17 cellular contexts compared by ENCODE assay signal in the genomic region with DNA sequence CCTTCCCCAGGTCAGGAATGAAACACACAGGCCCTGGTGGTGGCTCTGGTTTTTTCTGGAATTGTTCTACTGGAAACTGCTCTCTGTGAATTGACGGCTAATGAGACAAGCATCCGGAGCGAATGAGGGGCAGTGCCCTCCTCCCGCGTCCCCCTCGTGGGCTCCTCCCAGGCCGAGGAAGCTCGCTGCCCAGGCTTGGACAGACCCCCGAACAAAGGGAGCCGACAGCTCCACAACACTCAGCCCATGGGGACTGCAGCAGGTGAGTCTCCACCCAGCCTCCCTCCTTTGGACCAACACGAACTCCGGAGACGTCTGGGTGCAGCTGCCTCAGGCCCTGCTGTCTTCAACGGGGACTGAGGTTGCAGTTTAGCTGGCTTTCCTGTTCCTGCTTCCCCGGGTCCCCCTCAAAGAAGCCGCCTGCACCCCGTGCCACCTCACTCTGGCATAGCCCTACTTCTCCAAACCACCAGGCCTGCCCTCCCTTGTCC. TPM values are rescaled to one million over a fixed set of nuclear protein-coding genes. Genes with fewer than 3 reads are reported as not detected.
DNase-seq lines count a peak whose midpoint lies in the region; ATAC-seq, FAIRE-seq and TF ChIP-seq lines count a peak whose summit lies in the region.
"Had no signal": no experiment of that assay in that cellular context is flagged by ENCODE, and none has a peak within 500 bp of the region (broad histone marks: within the 10 kb centered on the region; RNA-seq: fewer than 3 reads in every experiment).

No MANE protein-coding gene starts in this region.

- H3K79me2 ChIP-seq in parathyroid adenoma = no peaks in the 10 kb centered on the region
- H3K79me2 ChIP-seq in SK-N-SH (ENCODE audit: insufficient read depth) = no peaks in the 10 kb centered on the region

- H4K20me1 ChIP-seq in SK-N-SH (ENCODE audit: insufficient read depth) = no peaks in the 10 kb centered on the region

- peak overlapping the region; percentile 83 to 91 for H3K27ac ChIP-seq in liver (ENCODE audit: low read depth in 1 of 2, low read length in 2 of 2)
- H3K27ac ChIP-seq in parathyroid adenoma = no peak overlapping the region
- no peak overlapping the region for H3K27ac ChIP-seq in SK-N-SH (ENCODE audit: low read depth in 2 of 2, low read length in 1 of 2)
- H3K27ac ChIP-seq in kidney (ENCODE audit: low read depth in 2 of 2, low read length in 2 of 2) = no peak overlapping the region

- H3K36me3 ChIP-seq in liver (ENCODE audit: control insufficient read depth in 4 of 4, insufficient read depth in 3 of 4, low read depth in 1 of 4, low read length in 3 of 4) (no peaks in the 10 kb centered on the region), parathyroid adenoma (ENCODE audit: control insufficient read depth, insufficient read depth, low read length) (no peaks in the 10 kb centered on the region), SK-N-SH (replicated peaks in 1 of 2; ENCODE audit: control insufficient read depth in 1 of 2, insufficient read depth in 2 of 2, low read length in 1 of 2) (no peaks in the 10 kb centered on the region), kidney (ENCODE audit: control insufficient read depth in 1 of 2, insufficient read depth in 2 of 2, low read length in 2 of 2) (no peaks in the 10 kb centered on the region)

- H3K4me3 ChIP-seq in liver (ENCODE audit: low read depth in 1 of 3, low read length in 3 of 3) (peak overlapping the region in 1 of 3 donors; percentile 73), parathyroid adenoma (ENCODE audit: low read depth, low read length) (no peak overlapping the region), SK-N-SH (ENCODE audit: low read depth in 2 of 2, low read length in 1 of 2) (no peak overlapping the region), kidney (ENCODE audit: low read length in 2 of 2) (peak overlapping the region in 1 of 2 donors; percentile 56)

- intact Hi-C loops in Calu3 (cut with micrococcal nuclease; ENCODE audit: unreplicated experiment) = no loop called here
- intact Hi-C loops in kidney (cut with DNase I) = no loop called here

- H3K9me2 ChIP-seq in SK-N-SH = no peaks in the 10 kb centered on the region

- peaks cover 6 to 57% (median 36%) of the 10 kb centered on the region in 4 donors for H3K4me1 ChIP-seq in liver (ENCODE audit: control insufficient read depth in 4 of 4, insufficient read depth in 4 of 4, low read length in 3 of 4)
- no peaks in the 10 kb centered on the region for H3K4me1 ChIP-seq in parathyroid adenoma
- peaks cover 0 to 26% of the 10 kb centered on the region in 2 experiments; a peak in 1 of 4 replicates for H3K4me1 ChIP-seq in SK-N-SH (ENCODE audit: control insufficient read depth in 1 of 2, insufficient read depth in 2 of 2, low read depth in 1 of 2, low read length in 1 of 2)
- peaks cover 16% of the 10 kb centered on the region in 2 donors for H3K4me1 ChIP-seq in kidney (ENCODE audit: control insufficient read depth in 1 of 2, insufficient read depth in 1 of 2, low read depth in 1 of 2, low read length in 2 of 2)

- H3K27me3 Mint-ChIP-seq in Calu3 (ENCODE audit: unreplicated experiment) (no peaks in the 10 kb centered on the region), T-helper 17 cell (peaks cover 86% of the 10 kb centered on the region)
- peaks cover 52 to 73% of the 10 kb centered on the region in 2 donors for H3K27me3 Mint-ChIP-seq in stimulated activated naive B cell treated with anti-CD40 and anti-IgM and Interleukin-4, amounts not matched to agents 10 μg/mL and 1 μg/mL and 100 μg/mL, for 72 hours

- H3K9ac ChIP-seq in liver (ENCODE audit: low read depth in 1 of 2, low read length in 2 of 2) = peak overlapping the region; percentile 32 to 59
- no peak overlapping the region for H3K9ac ChIP-seq in parathyroid adenoma
- no peak overlapping the region for H3K9ac ChIP-seq in SK-N-SH
- H3K9ac ChIP-seq in kidney (ENCODE audit: low read length in 2 of 2) = peak overlapping the region in 1 of 2 donors; percentile 42

- H3F3A ChIP-seq in SK-N-SH (replicated peaks; ENCODE audit: insufficient read depth) = no peaks in the 10 kb centered on the region

- H3K9me3 ChIP-seq in T-helper 17 cell (ENCODE audit: control insufficient read depth, low read length, poor library complexity, severe bottlenecking) = no peaks in the 10 kb centered on the region
- no peaks in the 10 kb centered on the region for H3K9me3 ChIP-seq in liver (ENCODE audit: control insufficient read depth in 4 of 4, low read length in 3 of 4)
- no peaks in the 10 kb centered on the region for H3K9me3 ChIP-seq in parathyroid adenoma (ENCODE audit: control insufficient read depth, low read length)
- no peaks in the 10 kb centered on the region for H3K9me3 ChIP-seq in SK-N-SH
- no peaks in the 10 kb centered on the region for H3K9me3 ChIP-seq in kidney (ENCODE audit: control insufficient read depth in 1 of 2, low read length in 2 of 2)

- TF ChIP-seq RAD21 in liver (IDR thresholded peaks at IDR 0.05) = no peak
- no peak for TF ChIP-seq RAD21 in SK-N-SH (IDR thresholded peaks at IDR 0.05; ENCODE audit: low read length)

- peaks cover 15% of the 10 kb centered on the region for H3K36me3 Mint-ChIP-seq in Calu3 (ENCODE audit: insufficient read depth, unreplicated experiment)
- peaks cover 6% of the 10 kb centered on the region for H3K36me3 Mint-ChIP-seq in T-helper 17 cell (ENCODE audit: low read depth)
- H3K36me3 Mint-ChIP-seq in stimulated activated naive B cell treated with anti-CD40 and anti-IgM and Interleukin-4, amounts not matched to agents 10 μg/mL and 1 μg/mL and 100 μg/mL, for 72 hours = no peaks in the 10 kb centered on the region
- H3K36me3 Mint-ChIP-seq: activated naive CD4-positive, alpha-beta T cell treated with anti-CD3 and anti-CD28 coated beads, Interleukin-2, amount 50 U/mL, for 24 hours; stimulated activated memory B cell treated with anti-CD40 and anti-IgM and Interleukin-4, amounts not matched to agents 10 μg/mL and 1 μg/mL and 100 μg/mL, for 72 hours had no signal

- H3K27me3 ChIP-seq in liver (ENCODE audit: control insufficient read depth in 4 of 4, insufficient read depth in 4 of 4, low read length in 3 of 4) (no peaks in the 10 kb centered on the region), parathyroid adenoma (ENCODE audit: control insufficient read depth, insufficient read depth, low read length) (no peaks in the 10 kb centered on the region), SK-N-SH (ENCODE audit: insufficient read depth) (no peaks in the 10 kb centered on the region; the same call in 1 of the 2 replicates)

- WGBS in liver = 75% methylated on average over 17 of the region's 17 CpGs
- 70% methylated on average over 16 of the region's 17 CpGs for WGBS in SK-N-SH (ENCODE audit: low lambda C conversion rate)

- ATAC-seq in T-helper 17 cell (no peak), GM19455 (IDR thresholded peaks at IDR 0.05; ENCODE audit: unreplicated experiment) (no peak)
- ATAC-seq in stimulated activated naive B cell treated with anti-CD40 and anti-IgM and Interleukin-4, amounts not matched to agents 10 μg/mL and 1 μg/mL and 100 μg/mL, for 72 hours (replicated peaks) = no peak
- ATAC-seq: stimulated activated memory B cell treated with anti-CD40 and anti-IgM and Interleukin-4, amounts not matched to agents 10 μg/mL and 1 μg/mL and 100 μg/mL, for 72 hours had no signal

- POLR2A ChIA-PET in SK-N-SH (lab: Yijun Ruan, JAX) = no interaction called here

- CTCF ChIA-PET in Calu3 (lab: Charles Lee) (interaction anchor here (0.6 kb wide), 1 partner anchor 246 kb away, joined by 11 read pairs; no protein-coding TSS in a partner anchor), SK-N-SH (lab: Yijun Ruan, JAX) (interaction anchor here (1.0 to 1.6 kb wide), 3 partner anchors 10 to 310 kb away, joined by 3 to 6 read pairs (median 3); no protein-coding TSS in a partner anchor)

- no peak for FAIRE-seq in kidney (lab: Jason Lieb, UNC)
- FAIRE-seq: colon, keratinocyte had no signal

- TF ChIP-seq EP300 in SK-N-SH (IDR thresholded peaks at IDR 0.05; ENCODE audit: borderline replicate concordance in 1 of 2, low read depth in 1 of 2, low read length in 1 of 2) = no peak

- H2AFZ ChIP-seq in parathyroid adenoma (peak overlapping the region; percentile 55), SK-N-SH (ENCODE audit: low read depth) (no peak overlapping the region)

- H3K9me3 Mint-ChIP-seq in Calu3 (ENCODE audit: low read depth, unreplicated experiment) = no peaks in the 10 kb centered on the region
- peaks cover 0 to 4% of the 10 kb centered on the region in 2 donors for H3K9me3 Mint-ChIP-seq in stimulated activated naive B cell treated with anti-CD40 and anti-IgM and Interleukin-4, amounts not matched to agents 10 μg/mL and 1 μg/mL and 100 μg/mL, for 72 hours
- H3K9me3 Mint-ChIP-seq: activated CD4-positive, alpha-beta memory T cell treated with anti-CD3 and anti-CD28 coated beads, Interleukin-2, amount 10 ng/mL, durations not matched to agents 7 days and 5 days; activated naive CD4-positive, alpha-beta T cell treated with anti-CD3 and anti-CD28 coated beads, Interleukin-2, amount 50 U/mL, for 24 hours; stimulated activated memory B cell treated with anti-CD40 and anti-IgM and Interleukin-4, amounts not matched to agents 10 μg/mL and 1 μg/mL and 100 μg/mL, for 72 hours; T-helper 1 cell treated with Interleukin-12 subunit alpha and Interleukin-12 subunit beta and Interleukin-4 antibody, amounts not matched to agents 30 μg/mL and 1 μg/mL, for 36 hours had no signal

- DNase-seq in Calu3 (no peak), T-helper 17 cell (no peak), SK-N-SH (no peak), kidney (no peak)
- no peak for DNase-seq in stimulated activated naive B cell treated with anti-CD40 and anti-IgM and Interleukin-4, amounts not matched to agents 10 μg/mL and 1 μg/mL and 100 μg/mL, for 72 hours
- DNase-seq: activated CD4-positive, alpha-beta memory T cell treated with anti-CD3 and anti-CD28 coated beads, Interleukin-2, amount 10 ng/mL, durations not matched to agents 7 days and 5 days; activated T-cell treated with anti-CD3 and anti-CD28 coated beads, Interleukin-2, amount 50 U/mL, for 48 hours; Kasumi-1; NCI-H1417 had no signal

- H3K4me2 ChIP-seq in parathyroid adenoma (ENCODE audit: low read length) (no peak overlapping the region), SK-N-SH (no peak overlapping the region)

- TF ChIP-seq CTCF in Calu3 (IDR thresholded peaks at IDR 0.05; ENCODE audit: unreplicated experiment) (no peak), liver (IDR thresholded peaks at IDR 0.05; ENCODE audit: low read depth, low read length, missing input control) (no peak), parathyroid adenoma (IDR thresholded peaks at IDR 0.05) (no peak), SK-N-SH (IDR thresholded peaks at IDR 0.05) (no peak), kidney (IDR thresholded peaks at IDR 0.05; ENCODE audit: borderline replicate concordance, extremely low read depth, insufficient read depth) (no peak)

- H3K4me1 Mint-ChIP-seq in Calu3 (ENCODE audit: low read depth, unreplicated experiment) (peaks cover 31% of the 10 kb centered on the region), T-helper 17 cell (peaks cover 14% of the 10 kb centered on the region)
- H3K4me1 Mint-ChIP-seq in stimulated activated naive B cell treated with anti-CD40 and anti-IgM and Interleukin-4, amounts not matched to agents 10 μg/mL and 1 μg/mL and 100 μg/mL, for 72 hours = peaks cover 15 to 19% of the 10 kb centered on the region in 2 donors

- H3K27ac Mint-ChIP-seq in Calu3 (ENCODE audit: unreplicated experiment) = no peak overlapping the region
- no peak overlapping the region for H3K27ac Mint-ChIP-seq in T-helper 17 cell
- H3K27ac Mint-ChIP-seq in stimulated activated naive B cell treated with anti-CD40 and anti-IgM and Interleukin-4, amounts not matched to agents 10 μg/mL and 1 μg/mL and 100 μg/mL, for 72 hours = no peak overlapping the region
- H3K27ac Mint-ChIP-seq: activated CD4-positive, alpha-beta memory T cell treated with anti-CD3 and anti-CD28 coated beads, Interleukin-2, amount 10 ng/mL, durations not matched to agents 7 days and 5 days; activated naive CD4-positive, alpha-beta T cell treated with anti-CD3 and anti-CD28 coated beads, Interleukin-2, amount 50 U/mL, for 24 hours; stimulated activated memory B cell treated with anti-CD40 and anti-IgM and Interleukin-4, amounts not matched to agents 10 μg/mL and 1 μg/mL and 100 μg/mL, for 72 hours; T-helper 1 cell treated with Interleukin-12 subunit alpha and Interleukin-12 subunit beta and Interleukin-4 antibody, amounts not matched to agents 30 μg/mL and 1 μg/mL, for 36 hours had no signal

- BruUV-seq in Calu3 (replicated peaks; lab: Mats Ljungman, UMichigan) = no TSS peak

- peak overlapping the region; percentile 64 for H3K4me3 Mint-ChIP-seq in Calu3 (ENCODE audit: low read depth, unreplicated experiment)
- peak overlapping the region; percentile 28 for H3K4me3 Mint-ChIP-seq in T-helper 17 cell
- peak overlapping the region in 1 of 2 donors; percentile 25 for H3K4me3 Mint-ChIP-seq in stimulated activated naive B cell treated with anti-CD40 and anti-IgM and Interleukin-4, amounts not matched to agents 10 μg/mL and 1 μg/mL and 100 μg/mL, for 72 hours
- H3K4me3 Mint-ChIP-seq: activated CD4-positive, alpha-beta memory T cell treated with anti-CD3 and anti-CD28 coated beads, Interleukin-2, amount 10 ng/mL, durations not matched to agents 7 days and 5 days; activated naive CD4-positive, alpha-beta T cell treated with anti-CD3 and anti-CD28 coated beads, Interleukin-2, amount 50 U/mL, for 24 hours; stimulated activated memory B cell treated with anti-CD40 and anti-IgM and Interleukin-4, amounts not matched to agents 10 μg/mL and 1 μg/mL and 100 μg/mL, for 72 hours; T-helper 1 cell treated with Interleukin-12 subunit alpha and Interleukin-12 subunit beta and Interleukin-4 antibody, amounts not matched to agents 30 μg/mL and 1 μg/mL, for 36 hours had no signal

RNA-seq across cellular contexts. Expression of a gene that starts 31.3 kb away (rescaled TPM):
- 226 and 237 TPM in 2 replicates for total RNA-seq in Calu3 (2022)
- 10 to 100 TPM; 56.5 to 83.9 TPM for total RNA-seq in T-helper 17 cell
- total RNA-seq in liver = 100 to 1,000 TPM in 1 of 2 donors, 10 to 100 TPM in 1; 33.3 to 145 TPM
- 10 to 100 TPM; 21.3 to 25.4 TPM for polyA plus RNA-seq in liver
- polyA plus RNA-seq in SK-N-SH (2012; rRNA removed) = 21.1 and 25.1 TPM in 2 replicates
- 16.9 and 18.7 TPM in 2 replicates for polyA plus RNA-seq in SK-N-SH (2012; cell fraction: cytosol; rRNA removed)
- 53.9 and 73.4 TPM in 2 replicates for polyA plus RNA-seq in SK-N-SH (2012; cell fraction: nucleus; rRNA removed)
- total RNA-seq in kidney = 175 TPM
- 21.5 TPM for polyA plus RNA-seq in kidney (ENCODE audit: insufficient read depth, low read depth, low replicate concordance)

Comparison
In these comparisons a context has a peak if more than half of its experiments do, and no peak if none do; other contexts are left out.
1. H3K27ac ChIP-seq: peak in liver (2 of 2); none in parathyroid adenoma (single experiment), SK-N-SH (0 of 2) and kidney (0 of 2).
2. H3K9ac ChIP-seq: peak in liver (2 of 2); none in parathyroid adenoma (single experiment) and SK-N-SH (single experiment).